28 cellular contexts compared by ENCODE assay signal in the genomic region with DNA sequence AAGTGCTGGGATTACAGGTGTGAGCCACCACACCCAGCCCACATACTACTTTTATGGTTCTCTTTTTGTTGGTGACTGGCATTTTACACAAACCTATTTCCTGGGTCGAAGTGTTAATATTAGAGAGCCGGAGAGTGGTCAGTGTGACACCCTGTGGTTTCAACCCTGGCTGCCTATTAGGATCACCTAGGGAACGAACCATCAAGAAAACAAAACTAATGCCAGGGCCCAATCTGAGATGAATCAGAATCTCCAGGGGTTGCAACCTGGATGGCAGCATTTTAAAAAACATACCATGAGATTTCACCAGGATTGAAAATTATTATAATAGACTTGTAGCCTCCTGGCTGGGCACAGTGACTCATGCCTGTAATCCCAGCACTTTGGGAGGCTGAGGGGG.
"Had no signal": no experiment of that assay in that cellular context is flagged by ENCODE, and none has a peak within 500 bp of the region (broad histone marks: within the 10 kb centered on the region; RNA-seq: fewer than 3 reads in every experiment).

No MANE protein-coding gene starts in this region.

- H3K4me3 Mint-ChIP-seq: activated CD4-positive, alpha-beta memory T cell treated with anti-CD3 and anti-CD28 coated beads for 36 hours; activated naive CD8-positive, alpha-beta T cell treated with anti-CD3 and anti-CD28 coated beads, Interleukin-2, amount 10 ng/mL, durations not matched to agents 7 days and 5 days; activated T-cell treated with anti-CD3 and anti-CD28 coated beads, Interleukin-2, amount 50 U/mL, for 72 hours; IgD-negative memory B cell; T-cell had no signal

- ATAC-seq: activated T-cell treated with anti-CD3 and anti-CD28 coated beads, Interleukin-2, amount 50 U/mL, for 72 hours; body of pancreas; Right ventricle myocardium inferior; T-cell had no signal

- H3K9me3 ChIP-seq: adrenal gland, body of pancreas had no signal

- H3K4me1 ChIP-seq: body of pancreas had no signal

- H3K9me3 Mint-ChIP-seq: activated CD4-positive, alpha-beta memory T cell treated with anti-CD3 and anti-CD28 coated beads for 36 hours; activated naive CD8-positive, alpha-beta T cell treated with anti-CD3 and anti-CD28 coated beads, Interleukin-2, amount 10 ng/mL, durations not matched to agents 7 days and 5 days; activated T-cell treated with anti-CD3 and anti-CD28 coated beads, Interleukin-2, amount 50 U/mL, for 72 hours; activated T-helper 2 cell treated with anti-CD3 and anti-CD28 coated beads, Interferon-gamma antibody, Interleukin-2, Interleukin-4, amounts not matched to agents 10 μg/mL and 5 μg/mL and 100 μg/mL, durations not matched to agents 14 hours and 24 hours and 36 hours; IgD-negative memory B cell; T-cell had no signal

- H3K4me3 ChIP-seq: adrenal gland, body of pancreas, SK-N-MC had no signal

- H3K27ac ChIP-seq: adrenal gland, body of pancreas, SK-N-MC had no signal

- FAIRE-seq: bronchial epithelial cell had no signal

- H3K27me3 Mint-ChIP-seq: activated CD4-positive, alpha-beta memory T cell treated with anti-CD3 and anti-CD28 coated beads for 36 hours; activated naive CD8-positive, alpha-beta T cell treated with anti-CD3 and anti-CD28 coated beads, Interleukin-2, amount 10 ng/mL, durations not matched to agents 7 days and 5 days; IgD-negative memory B cell; T-cell had no signal

- DNase-seq: activated CD4-positive, alpha-beta memory T cell treated with anti-CD3 and anti-CD28 coated beads for 36 hours; activated CD4-positive, alpha-beta T cell treated with anti-CD3 and anti-CD28 coated beads for 48 hours; activated CD4-positive, CD25-positive, alpha-beta regulatory T cell treated with anti-CD3 and anti-CD28 coated beads, Interleukin-2, amount 50 U/mL, for 72 hours; activated CD8-positive, alpha-beta memory T cell treated with anti-CD3 and anti-CD28 coated beads for 24 hours; activated gamma-delta T cell treated with Interleukin-2 at 50 U/mL for 16 hours; activated naive CD4-positive, alpha-beta T cell treated with anti-CD3 and anti-CD28 coated beads, Interleukin-2, amount 50 U/mL, for 16 hours; activated naive CD8-positive, alpha-beta T cell treated with anti-CD3 and anti-CD28 coated beads, Interleukin-2, amount 10 ng/mL, durations not matched to agents 7 days and 5 days; activated T-cell treated with anti-CD3 and anti-CD28 coated beads, Interleukin-2, amount 50 U/mL, for 72 hours; aorta; body of pancreas; central memory CD4-positive, alpha-beta T cell; KG1; NCI-H1092; NCI-H1417; NCI-H1930; NCI-H2171; NCI-H2227 treated with DMSO at 0.1 percent for 48 hours; NCI-H446 treated with DMSO at 0.1 percent for 48 hours; NCI-H526; NCI-H82; RPMI8226; T-cell had no signal

- H3K27ac Mint-ChIP-seq: activated CD4-positive, alpha-beta memory T cell treated with anti-CD3 and anti-CD28 coated beads for 36 hours; activated naive CD8-positive, alpha-beta T cell treated with anti-CD3 and anti-CD28 coated beads, Interleukin-2, amount 10 ng/mL, durations not matched to agents 7 days and 5 days; activated T-cell treated with anti-CD3 and anti-CD28 coated beads, Interleukin-2, amount 50 U/mL, for 72 hours; activated T-helper 2 cell treated with anti-CD3 and anti-CD28 coated beads, Interferon-gamma antibody, Interleukin-2, Interleukin-4, amounts not matched to agents 10 μg/mL and 5 μg/mL and 100 μg/mL, durations not matched to agents 14 hours and 24 hours and 36 hours; T-cell had no signal

- H3K27me3 ChIP-seq: adrenal gland, body of pancreas had no signal
